24 cellular contexts compared by ENCODE assay signal in the genomic region with DNA sequence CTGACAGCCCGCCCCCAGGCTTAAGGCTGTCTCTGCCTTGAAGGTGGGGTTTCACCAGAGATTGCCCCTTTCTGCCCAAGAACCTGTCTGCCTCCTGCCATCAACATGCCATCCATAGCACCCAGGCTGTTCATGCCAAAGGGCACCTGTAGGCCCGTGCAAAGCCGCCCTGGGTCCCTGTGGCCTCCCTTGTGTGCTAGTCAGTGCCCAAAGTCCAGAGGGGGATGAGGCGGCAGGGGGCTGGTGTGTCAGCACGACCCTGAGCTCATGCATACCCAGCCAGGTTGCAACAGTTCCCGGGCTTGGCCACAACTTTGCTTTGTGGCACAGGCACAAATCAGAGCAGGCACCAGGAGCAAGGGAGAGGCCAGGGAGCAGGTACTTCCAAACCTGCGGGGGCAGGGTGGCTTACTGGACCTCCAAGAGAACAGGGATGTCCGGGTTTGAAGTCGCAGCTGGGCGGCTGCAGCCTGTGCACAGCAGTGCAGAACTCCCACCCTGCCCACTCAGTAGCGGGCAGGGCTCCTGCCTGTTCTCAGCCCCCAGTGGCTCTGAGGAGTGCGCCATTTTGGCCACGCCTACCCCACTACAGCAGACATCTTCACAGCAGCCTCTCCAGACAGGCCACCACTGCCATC.
DNase-seq lines count a peak whose midpoint lies in the region; FAIRE-seq and TF ChIP-seq lines count a peak whose summit lies in the region.
"Had no signal": no experiment of that assay in that cellular context is flagged by ENCODE, and none has a peak within 500 bp of the region (broad histone marks: within the 10 kb centered on the region; RNA-seq: fewer than 3 reads in every experiment).

No MANE protein-coding gene starts in this region.

- TF ChIP-seq EP300 in H1 (IDR thresholded peaks at IDR 0.05; ENCODE audit: borderline replicate concordance in 1 of 2, low read depth in 2 of 2, low read length in 2 of 2), result no peak

- H3K4me3 Mint-ChIP-seq in MCF 10A (ENCODE audit: unreplicated experiment), result no peak overlapping the region
- H3K4me3 Mint-ChIP-seq in activated CD4-positive, alpha-beta T cell treated with anti-CD3 and anti-CD28 coated beads, Interleukin-2, amount 10 ng/mL, durations not matched to agents 7 days and 5 days, result no peak overlapping the region
- H3K4me3 Mint-ChIP-seq: CD4-positive, CD25-positive, alpha-beta regulatory T cell; HFFc6 had no signal

- no peaks in the 10 kb centered on the region for H3K9me3 Mint-ChIP-seq in MCF 10A (ENCODE audit: unreplicated experiment)
- no peaks in the 10 kb centered on the region for H3K9me3 Mint-ChIP-seq in activated CD4-positive, alpha-beta T cell treated with anti-CD3 and anti-CD28 coated beads, Interleukin-2, amount 10 ng/mL, durations not matched to agents 7 days and 5 days

- H3K27ac ChIP-seq in H1 (ENCODE audit: low read depth, low read length) (no peak overlapping the region), neuronal stem cell (replicated peaks; ENCODE audit: low read length) (no peak overlapping the region), testis (no peak overlapping the region)
- H3K27ac ChIP-seq: BLaER1, GM23248 had no signal

- no peak overlapping the region for H3K14ac ChIP-seq in H1 (ENCODE audit: insufficient read length)
- no peak overlapping the region for H3K14ac ChIP-seq in neuronal stem cell (ENCODE audit: low read length)

- H3K79me1 ChIP-seq in H1 (ENCODE audit: low read depth, low read length), result no peaks in the 10 kb centered on the region
- no peaks in the 10 kb centered on the region for H3K79me1 ChIP-seq in neuronal stem cell (ENCODE audit: low read depth, low read length)

- POLR2A ChIA-PET in H1 (lab: Charles Lee; ENCODE audit: partially characterized antibody) (no interaction called here), MCF 10A (lab: Yijun Ruan, JAX) (no interaction called here)
- POLR2A ChIA-PET in activated CD4-positive, alpha-beta T cell treated with anti-CD3 and anti-CD28 coated beads, Interleukin-2, amount 10 ng/mL, durations not matched to agents 7 days and 5 days (lab: Charles Lee), result no interaction called here

- H3K36me3 ChIP-seq in BE2C (no peaks in the 10 kb centered on the region), H1 (ENCODE audit: control insufficient read depth in 2 of 4, insufficient read depth in 4 of 4, low read length in 3 of 4) (no peaks in the 10 kb centered on the region), neuronal stem cell (replicated peaks in 1 of 2; ENCODE audit: control insufficient read depth in 2 of 2, insufficient read depth in 2 of 2, low read length in 2 of 2) (no peaks in the 10 kb centered on the region), testis (ENCODE audit: low read depth, missing control alignments) (no peaks in the 10 kb centered on the region)
- H3K36me3 ChIP-seq: BLaER1, HAP-1 had no signal

- H2BK20ac ChIP-seq in H1 (ENCODE audit: low read length), result no peak overlapping the region

- H3K4me2 ChIP-seq in H1 (ENCODE audit: insufficient read depth in 1 of 2, low read depth in 2 of 2, low read length in 2 of 2) (no peak overlapping the region), neuronal stem cell (ENCODE audit: insufficient read depth, low read length, poor library complexity, severe bottlenecking) (no peak overlapping the region)
- H3K4me2 ChIP-seq: BLaER1 had no signal

- no peaks in the 10 kb centered on the region for H4K20me1 ChIP-seq in H1 (replicated peaks in 1 of 2; ENCODE audit: control insufficient read depth in 1 of 2, insufficient read depth in 2 of 2, low read length in 2 of 2)
- H4K20me1 ChIP-seq: BLaER1 had no signal

- TF ChIP-seq POLR2A in H1 (IDR thresholded peaks at IDR 0.05; ENCODE audit: control extremely low read depth in 1 of 2, low read depth in 2 of 2, low read length in 2 of 2) (no peak), testis (IDR thresholded peaks at IDR 0.05) (no peak)

- no peak for TF ChIP-seq RAD21 in H1 (IDR thresholded peaks at IDR 0.05 in 1 of 2, conservative IDR thresholded peaks at IDR 0.05 in 1 of 2; ENCODE audit: low read depth in 2 of 2, low read length in 2 of 2)

- no peak for TF ChIP-seq CTCF in BE2C (IDR thresholded peaks at IDR 0.05; ENCODE audit: low read depth, low read length)
- no peak for TF ChIP-seq CTCF in H1 (IDR thresholded peaks at IDR 0.05; ENCODE audit: control extremely low read depth in 1 of 3, insufficient read depth in 1 of 3, low read depth in 1 of 3, low read length in 3 of 3)
- no peak for TF ChIP-seq CTCF in testis (IDR thresholded peaks at IDR 0.05)
- TF ChIP-seq CTCF in MCF 10A (IDR thresholded peaks at IDR 0.05; ENCODE audit: unreplicated experiment), result no peak

- H2BK12ac ChIP-seq in H1 (ENCODE audit: low read depth, low read length) (0 out of 2 replicates have a peak overlapping the region, but pooled peaks have one; percentile 9), neuronal stem cell (ENCODE audit: low read length) (no peak overlapping the region)

- H3K79me2 ChIP-seq in H1 (ENCODE audit: control insufficient read depth in 1 of 2, insufficient read depth in 2 of 2, low read length in 2 of 2), result no peaks in the 10 kb centered on the region

- H3K4me1 ChIP-seq in BE2C (no peaks in the 10 kb centered on the region), H1 (replicated peaks in 1 of 4; ENCODE audit: control insufficient read depth in 3 of 4, insufficient read depth in 4 of 4, low read length in 3 of 4) (peaks cover 0 to 3% (median 1%) of the 10 kb centered on the region in 4 experiments; a peak in 1 of 7 replicates), neuronal stem cell (ENCODE audit: control insufficient read depth in 2 of 2, insufficient read depth in 1 of 2, low read depth in 1 of 2, low read length in 2 of 2) (no peaks in the 10 kb centered on the region), testis (no peaks in the 10 kb centered on the region)
- H3K4me1 ChIP-seq: BLaER1, HAP-1 had no signal

- H3K36me3 Mint-ChIP-seq in MCF 10A (ENCODE audit: insufficient read depth, unreplicated experiment), result no peaks in the 10 kb centered on the region
- no peaks in the 10 kb centered on the region for H3K36me3 Mint-ChIP-seq in activated CD4-positive, alpha-beta T cell treated with anti-CD3 and anti-CD28 coated beads, Interleukin-2, amount 10 ng/mL, durations not matched to agents 7 days and 5 days (ENCODE audit: low read depth)
- H3K36me3 Mint-ChIP-seq: CD4-positive, CD25-positive, alpha-beta regulatory T cell had no signal

- no peak overlapping the region for H3K4me3 ChIP-seq in BE2C (ENCODE audit: low read depth, low read length)
- no peak overlapping the region for H3K4me3 ChIP-seq in H1 (ENCODE audit: extremely low read depth in 1 of 4, insufficient read depth in 2 of 4, low read depth in 3 of 4, low read length in 4 of 4)
- H3K4me3 ChIP-seq in neuronal stem cell (ENCODE audit: low read length in 2 of 2), result peak overlapping the region in 1 of 2 donors; percentile 9
- peak overlapping the region in 1 of 2 donors; percentile 34 for H3K4me3 ChIP-seq in testis
- H3K4me3 ChIP-seq: BLaER1, GM23248, HAP-1 had no signal

- H3K27ac Mint-ChIP-seq in MCF 10A (ENCODE audit: low read depth, unreplicated experiment), result no peak overlapping the region
- no peak overlapping the region for H3K27ac Mint-ChIP-seq in activated CD4-positive, alpha-beta T cell treated with anti-CD3 and anti-CD28 coated beads, Interleukin-2, amount 10 ng/mL, durations not matched to agents 7 days and 5 days
- H3K27ac Mint-ChIP-seq: CD4-positive, CD25-positive, alpha-beta regulatory T cell; HFFc6 had no signal

- CTCF ChIA-PET in H1 (lab: Charles Lee; ENCODE audit: partially characterized antibody) (no interaction called here), MCF 10A (lab: Yijun Ruan, JAX) (interaction anchor here (0.6 kb wide), 2 partner anchors 649 to 1666 kb away, joined by 3 read pairs; no protein-coding TSS in a partner anchor)
- CTCF ChIA-PET in activated CD4-positive, alpha-beta T cell treated with anti-CD3 and anti-CD28 coated beads, Interleukin-2, amount 10 ng/mL, durations not matched to agents 7 days and 5 days (lab: Charles Lee), result interaction anchor here (0.6 kb wide), 1 partner anchor 575 kb away, joined by 3 read pairs; no protein-coding TSS in a partner anchor

- H3K27me3 ChIP-seq in BE2C, result no peaks in the 10 kb centered on the region
- H3K27me3 ChIP-seq in H1 (replicated peaks in 1 of 4; ENCODE audit: control insufficient read depth in 3 of 4, extremely low read depth in 1 of 4, insufficient read depth in 3 of 4, low read length in 3 of 4), result no peaks in the 10 kb centered on the region
- H3K27me3 ChIP-seq in neuronal stem cell (ENCODE audit: control insufficient read depth in 3 of 3, insufficient read depth in 3 of 3, low read depth in 1 of 3, low read length in 3 of 3), result no peaks in the 10 kb centered on the region
- H3K27me3 ChIP-seq in testis, result no peaks in the 10 kb centered on the region
- H3K27me3 ChIP-seq: BLaER1 had no signal

- H3K9me3 ChIP-seq in BE2C (no peaks in the 10 kb centered on the region; the same call in 1 of the 2 replicates), H1 (ENCODE audit: insufficient read depth in 2 of 2, low read depth in 1 of 2, low read length in 1 of 2) (no peaks in the 10 kb centered on the region), neuronal stem cell (replicated peaks in 1 of 2; ENCODE audit: control insufficient read depth in 2 of 2, insufficient read depth in 1 of 2, low read depth in 1 of 2, low read length in 2 of 2) (no peaks in the 10 kb centered on the region), testis (no peaks in the 10 kb centered on the region)
- H3K9me3 ChIP-seq: BLaER1, HAP-1 had no signal

- H3K18ac ChIP-seq in H1 (ENCODE audit: extremely low read depth, low read length) (no peak overlapping the region), neuronal stem cell (ENCODE audit: low read length) (peak overlapping the region; percentile 71)

- FAIRE-seq in H1 (lab: Jason Lieb, UNC), result no peak
- FAIRE-seq: GM18507 had no signal

- H2AK5ac ChIP-seq in H1 (ENCODE audit: low read depth, low read length), result no peak overlapping the region
- H2AK5ac ChIP-seq in neuronal stem cell (ENCODE audit: low read depth, low read length), result no peak overlapping the region

- peak overlapping the region; percentile 62; the same call in 1 of the 2 replicates for H2AFZ ChIP-seq in H1 (ENCODE audit: low read length)
- peak overlapping the region; percentile 63 for H2AFZ ChIP-seq in neuronal stem cell (ENCODE audit: low read length)
- H2AFZ ChIP-seq: GM23248 had no signal

- H2BK5ac ChIP-seq in H1 (ENCODE audit: low read depth, low read length), result no peak overlapping the region
- H2BK5ac ChIP-seq in neuronal stem cell (ENCODE audit: low read length), result no peak overlapping the region

- H3K23ac ChIP-seq in H1 (ENCODE audit: insufficient read length) (no peak overlapping the region), neuronal stem cell (ENCODE audit: low read depth, low read length, poor library complexity) (no peak overlapping the region)

- H4K91ac ChIP-seq in H1 (replicated peaks; ENCODE audit: insufficient read length, low read length) (no peak overlapping the region), neuronal stem cell (ENCODE audit: low read depth, low read length, poor library complexity) (no peak overlapping the region)

- no peaks in the 10 kb centered on the region for H3K4me1 Mint-ChIP-seq in MCF 10A (ENCODE audit: insufficient read depth, unreplicated experiment)
- H3K4me1 Mint-ChIP-seq in activated CD4-positive, alpha-beta T cell treated with anti-CD3 and anti-CD28 coated beads, Interleukin-2, amount 10 ng/mL, durations not matched to agents 7 days and 5 days, result no peaks in the 10 kb centered on the region
- H3K4me1 Mint-ChIP-seq: CD4-positive, CD25-positive, alpha-beta regulatory T cell had no signal

- peaks cover 24% of the 10 kb centered on the region for H3K27me3 Mint-ChIP-seq in MCF 10A (ENCODE audit: insufficient read depth, unreplicated experiment)
- no peaks in the 10 kb centered on the region for H3K27me3 Mint-ChIP-seq in activated CD4-positive, alpha-beta T cell treated with anti-CD3 and anti-CD28 coated beads, Interleukin-2, amount 10 ng/mL, durations not matched to agents 7 days and 5 days
- H3K27me3 Mint-ChIP-seq: CD4-positive, CD25-positive, alpha-beta regulatory T cell had no signal

- H3K4ac ChIP-seq in H1 (replicated peaks; ENCODE audit: insufficient read length, low read depth, low read length), result no peak overlapping the region
- no peak overlapping the region for H3K4ac ChIP-seq in neuronal stem cell (ENCODE audit: low read length)

- H3K9ac ChIP-seq in H1 (replicated peaks in 1 of 4; ENCODE audit: extremely low read depth in 1 of 4, low read depth in 3 of 4, low read length in 3 of 4), result no peak overlapping the region
- H3K9ac ChIP-seq in neuronal stem cell (ENCODE audit: low read depth, low read length, poor library complexity), result no peak overlapping the region
- H3K9ac ChIP-seq: BLaER1, GM23248 had no signal

- H2BK15ac ChIP-seq in H1 (ENCODE audit: low read length) (no peak overlapping the region), neuronal stem cell (ENCODE audit: low read length) (no peak overlapping the region)

- intact Hi-C loops in testis (cut with DNase I; ENCODE audit: low total_unique reads), result no loop called here
- intact Hi-C loops in MCF 10A (cut with micrococcal nuclease), result no loop called here

- no TSS peak for BruUV-seq in MCF 10A (replicated peaks; lab: Mats Ljungman, UMichigan)

- H2BK120ac ChIP-seq in H1 (replicated peaks; ENCODE audit: low read depth, low read length) (no peak overlapping the region), neuronal stem cell (ENCODE audit: low read depth, low read length) (no peak overlapping the region)

- DNase-seq in BE2C (peak; percentile 11), H1 (ENCODE audit: low read depth in 1 of 2, low spot score in 2 of 2) (no peak), neuronal stem cell (ENCODE audit: low spot score) (no peak), testis (peak; percentile 14), kidney tubule cell (ENCODE audit: low spot score) (no peak), MCF 10A (ENCODE audit: unreplicated experiment) (no peak), cerebellar nuclear complex (lab: John Stamatoyannopoulos, UW) (no peak)
- no peak for DNase-seq in activated CD4-positive, alpha-beta T cell treated with anti-CD3 and anti-CD28 coated beads, Interleukin-2, amount 10 ng/mL, durations not matched to agents 7 days and 5 days
- DNase-seq: CD4-positive, CD25-positive, alpha-beta regulatory T cell; DMS153; GM23248; HFFc6; Karpas-422; NCI-H1105; NCI-H146; NCI-H1930; NCI-H2107; NCI-H524; NCI-H748 treated with DMSO at 0.1 percent for 48 hours; RPMI8226; SHP77 had no signal

- H4K5ac ChIP-seq in H1 (ENCODE audit: insufficient read length, low read depth, low read length), result no peak overlapping the region

- no peaks in the 10 kb centered on the region for H3K23me2 ChIP-seq in H1 (ENCODE audit: low read depth, low read length)

- no peak overlapping the region for H3K56ac ChIP-seq in H1 (replicated peaks; ENCODE audit: insufficient read length, low read depth, low read length)

- 94% methylated on average over 13 of the region's 13 CpGs; no CpG with 5 or more reads in 1 of the 2 experiments for WGBS in H1 (ENCODE audit: extremely low coverage in 1 of 2, insufficient coverage in 1 of 2, insufficient read length in 1 of 2, insufficient replicate concordance in 2 of 2, low coverage in 1 of 2, low lambda C conversion rate in 2 of 2, missing lambda C conversion rate in 1 of 2), 2 experiments
- WGBS in neuronal stem cell (ENCODE audit: extremely low coverage in 2 of 2, insufficient read length in 2 of 2, insufficient replicate concordance in 1 of 2), 2 donors, result no CpG with 5 or more reads among the region's 13 CpGs
- WGBS in testis, 2 donors, result 62 to 78% methylated on average over 3 to 13 of the region's 13 CpGs

- H4K8ac ChIP-seq in H1 (ENCODE audit: extremely low read depth, insufficient read depth, low read length) (no peak overlapping the region; the same call in 1 of the 2 replicates), neuronal stem cell (ENCODE audit: low read depth, low read length) (no peak overlapping the region)

Comparison
In these comparisons a context has a peak if more than half of its experiments do, and no peak if none do; other contexts are left out.
1. DNase-seq: peak in BE2C (single experiment) and testis (single experiment); none in H1 (0 of 2), neuronal stem cell (single experiment), kidney tubule cell (single experiment), MCF 10A (single experiment), activated CD4-positive, alpha-beta T cell treated with anti-CD3 and anti-CD28 coated beads, Interleukin-2, amount 10 ng/mL, durations not matched to agents 7 days and 5 days (single experiment) and cerebellar nuclear complex (0 of 2).